ENCODE assay signal across 1 cellular context in genomic region chr1:169584483-169585144, GRCh38.
TF ChIP-seq lines count a peak whose summit lies in the region.

No MANE protein-coding gene starts in this region.

TF ChIP-seq in liver, 16 proteins besides CTCF, POLR2A, EP300 and RAD21 (continued from another document):
- peak; percentile 63 for TF ChIP-seq REST (IDR thresholded peaks at IDR 0.05)
- TF ChIP-seq TAF1 (conservative IDR thresholded peaks at IDR 0.05) = peak; percentile 83
- TF ChIP-seq ATF3 (IDR thresholded peaks at IDR 0.05) = peak; percentile 57
- TF ChIP-seq HNF4A (conservative IDR thresholded peaks at IDR 0.05) = peak; percentile 86 to 89
- TF ChIP-seq EGR1 (IDR thresholded peaks at IDR 0.05; ENCODE audit: low read depth in 2 of 2) = no peak
